7 cellular contexts compared by ENCODE assay signal in genomic region chr6:33454009-33454946, GRCh38.
DNase-seq lines count a peak whose midpoint lies in the region; ATAC-seq and TF ChIP-seq lines count a peak whose summit lies in the region.

Gene ZBTB9, plus strand, starts transcription at chr6:33454576. Its CDS starts 525 bp downstream, at chr6:33455101.

- TF ChIP-seq CTCF in astrocyte of the spinal cord (IDR thresholded peaks at IDR 0.05; ENCODE audit: low read depth, low read length) (no peak), retinal pigment epithelial cell (conservative IDR thresholded peaks at IDR 0.05; ENCODE audit: low read depth, low read length) (no peak)

- DNase-seq in NCI-H2081 (lab: John Stamatoyannopoulos, UW): peak; percentile 95 to 98
- peak; percentile 90 for DNase-seq in T1000 (lab: John Stamatoyannopoulos, UW)
- DNase-seq in astrocyte of the spinal cord (ENCODE audit: low read depth, low spot score): peak; percentile 97
- DNase-seq in hypothalamus (lab: John Stamatoyannopoulos, UW): peak; percentile 64 to 98 (median 94)
- DNase-seq in retinal pigment epithelial cell (ENCODE audit: low read depth): peak; percentile 85

- peak within 1 kb of the TSS; percentile 70 for H3K4me3 ChIP-seq in astrocyte of the spinal cord (ENCODE audit: low read depth, low read length)
- peak within 1 kb of the TSS; percentile 89 for H3K4me3 ChIP-seq in retinal pigment epithelial cell (ENCODE audit: low read length)

- in situ Hi-C loops in astrocyte of the spinal cord (cut with HindIII; ENCODE audit: low sequenced_read_pairs): no loop called here

- ATAC-seq in GM18517 (IDR thresholded peaks at IDR 0.05; ENCODE audit: unreplicated experiment): peak; percentile 92
- ATAC-seq in HG03039 (IDR thresholded peaks at IDR 0.05; ENCODE audit: unreplicated experiment): peak; percentile 98

Comparison
In these comparisons a context has a peak if more than half of its experiments do, and no peak if none do; other contexts are left out.
1. Peak in every context shown above with its lines: DNase-seq, ATAC-seq and H3K4me3 ChIP-seq.